In the genomic region with DNA sequence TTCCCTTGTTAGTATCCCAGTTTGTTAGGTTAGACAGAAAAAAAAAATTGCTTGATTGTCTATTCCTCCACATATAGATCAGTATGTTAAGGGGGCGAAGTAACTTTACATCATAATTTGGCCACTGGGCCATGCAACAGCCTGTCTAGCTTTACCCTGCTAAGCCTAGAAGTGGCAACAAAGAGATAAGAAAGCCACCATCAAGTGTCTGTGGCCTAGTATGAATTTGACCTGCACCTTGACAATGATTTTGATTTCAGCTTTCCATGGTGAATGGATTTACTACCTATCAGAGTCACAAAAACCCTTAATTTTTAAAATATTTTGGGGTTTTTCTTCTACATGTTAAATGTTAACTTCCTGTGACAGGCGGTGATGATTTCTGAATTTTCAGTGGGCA, we compare ENCODE assay signal across 8 cellular contexts.
"Had no signal": no experiment of that assay in that cellular context is flagged by ENCODE, and none has a peak within 500 bp of the region (broad histone marks: within the 10 kb centered on the region; RNA-seq: fewer than 3 reads in every experiment).

No MANE protein-coding gene starts in this region.

- H3K4me3 ChIP-seq: GM12878 had no signal

- FAIRE-seq: G401.6, GM12878, GM12891, GM12892, GM18507, GM19239 had no signal

- ATAC-seq: GM12878 had no signal

- DNase-seq: GDM1, GF-D8 had no signal
